In genomic region chr14:70130498-70130897, GRCh38 we compare ENCODE assay signal across 15 cellular contexts.
"Had no signal": no experiment of that assay in that cellular context is flagged by ENCODE, and none has a peak within 500 bp of the region (broad histone marks: within the 10 kb centered on the region; RNA-seq: fewer than 3 reads in every experiment).

No MANE protein-coding gene starts in this region.

- FAIRE-seq: endothelial cell of umbilical vein had no signal

- DNase-seq: activated CD4-positive, alpha-beta T cell treated with anti-CD3 and anti-CD28 coated beads, Interleukin-2, amount 50 U/mL, for 1 hour; activated CD8-positive, alpha-beta memory T cell treated with anti-CD3 and anti-CD28 coated beads for 24 hours; activated naive CD4-positive, alpha-beta T cell; activated naive CD8-positive, alpha-beta T cell treated with anti-CD3 and anti-CD28 coated beads, Interleukin-2, amount 10 ng/mL, durations not matched to agents 7 days and 5 days; cortex of kidney; effector CD4-positive, alpha-beta T cell; esophagus squamous epithelium; mesenchymal stem cell; nucleus accumbens; right cardiac atrium; stimulated activated CD4-positive, alpha-beta T cell treated with anti-CD3 and anti-CD28 coated beads, Interleukin-15, amount 100 ng/mL, for 24 hours; stimulated activated CD4-positive, alpha-beta T cell treated with anti-CD3 and anti-CD28 coated beads, Interleukin-4, amount 100 ng/mL, for 1 hour; stimulated activated naive B cell treated with anti-CD40 and anti-IgM and Interleukin-4, amounts not matched to agents 10 μg/mL and 1 μg/mL and 100 μg/mL, for 72 hours; substantia nigra had no signal

- ATAC-seq: right cardiac atrium; stimulated activated naive B cell treated with anti-CD40 and anti-IgM and Interleukin-4, amounts not matched to agents 10 μg/mL and 1 μg/mL and 100 μg/mL, for 72 hours had no signal
